Comparison of ENCODE assay signal across 1 cellular context in the genomic region with DNA sequence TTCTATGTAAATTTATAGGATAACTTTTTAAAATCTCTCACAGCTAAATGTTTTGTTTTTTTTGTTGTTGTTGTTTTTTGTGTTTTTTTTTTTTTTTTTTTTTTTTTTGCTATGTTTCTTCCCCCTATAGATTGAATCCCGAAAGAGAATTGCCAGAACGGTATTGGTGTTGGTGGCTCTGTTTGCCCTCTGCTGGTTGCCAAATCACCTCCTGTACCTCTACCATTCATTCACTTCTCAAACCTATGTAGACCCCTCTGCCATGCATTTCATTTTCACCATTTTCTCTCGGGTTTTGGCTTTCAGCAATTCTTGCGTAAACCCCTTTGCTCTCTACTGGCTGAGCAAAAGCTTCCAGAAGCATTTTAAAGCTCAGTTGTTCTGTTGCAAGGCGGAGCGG.
TF ChIP-seq lines count a peak whose summit lies in the region.

No MANE protein-coding gene starts in this region.

TF ChIP-seq in H1, 55 proteins besides CTCF, POLR2A, EP300 and RAD21 (continued from another document):
- TF ChIP-seq SIX5 (IDR thresholded peaks at IDR 0.05; ENCODE audit: low read depth, low read length), result no peak
- TF ChIP-seq SP4 (IDR thresholded peaks at IDR 0.05; ENCODE audit: low read length), result no peak
- no peak for TF ChIP-seq CTBP2 (IDR thresholded peaks at IDR 0.05; ENCODE audit: borderline replicate concordance, insufficient read depth, insufficient read length, low read length)
- no peak for TF ChIP-seq SAP30 (IDR thresholded peaks at IDR 0.05; ENCODE audit: insufficient read depth, insufficient replicate concordance, low read length)
- TF ChIP-seq CHD1 (IDR thresholded peaks at IDR 0.05; ENCODE audit: low read depth, low read length), result no peak
- TF ChIP-seq, protein P1, sequence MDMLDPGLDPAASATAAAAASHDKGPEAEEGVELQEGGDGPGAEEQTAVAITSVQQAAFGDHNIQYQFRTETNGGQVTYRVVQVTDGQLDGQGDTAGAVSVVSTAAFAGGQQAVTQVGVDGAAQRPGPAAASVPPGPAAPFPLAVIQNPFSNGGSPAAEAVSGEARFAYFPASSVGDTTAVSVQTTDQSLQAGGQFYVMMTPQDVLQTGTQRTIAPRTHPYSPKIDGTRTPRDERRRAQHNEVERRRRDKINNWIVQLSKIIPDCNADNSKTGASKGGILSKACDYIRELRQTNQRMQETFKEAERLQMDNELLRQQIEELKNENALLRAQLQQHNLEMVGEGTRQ (IDR thresholded peaks at IDR 0.05; ENCODE audit: low read length), result no peak
- no peak for TF ChIP-seq BRCA1 (IDR thresholded peaks at IDR 0.05; ENCODE audit: low read depth, low read length)
- TF ChIP-seq ASH2L (IDR thresholded peaks at IDR 0.05; ENCODE audit: low read length), result no peak
- TF ChIP-seq ZNF274 (IDR thresholded peaks at IDR 0.05; ENCODE audit: borderline replicate concordance, extremely low read depth, low read length), result no peak
- TF ChIP-seq SIRT6 (IDR thresholded peaks at IDR 0.05; ENCODE audit: low read length), result no peak
- TF ChIP-seq CEBPB (IDR thresholded peaks at IDR 0.05; ENCODE audit: low read depth, low read length), result no peak
- TF ChIP-seq YY1 (IDR thresholded peaks at IDR 0.05; ENCODE audit: low read depth, low read length), result no peak
- no peak for TF ChIP-seq KDM1A (IDR thresholded peaks at IDR 0.05; ENCODE audit: borderline replicate concordance, low read length)
- TF ChIP-seq, protein P2, sequence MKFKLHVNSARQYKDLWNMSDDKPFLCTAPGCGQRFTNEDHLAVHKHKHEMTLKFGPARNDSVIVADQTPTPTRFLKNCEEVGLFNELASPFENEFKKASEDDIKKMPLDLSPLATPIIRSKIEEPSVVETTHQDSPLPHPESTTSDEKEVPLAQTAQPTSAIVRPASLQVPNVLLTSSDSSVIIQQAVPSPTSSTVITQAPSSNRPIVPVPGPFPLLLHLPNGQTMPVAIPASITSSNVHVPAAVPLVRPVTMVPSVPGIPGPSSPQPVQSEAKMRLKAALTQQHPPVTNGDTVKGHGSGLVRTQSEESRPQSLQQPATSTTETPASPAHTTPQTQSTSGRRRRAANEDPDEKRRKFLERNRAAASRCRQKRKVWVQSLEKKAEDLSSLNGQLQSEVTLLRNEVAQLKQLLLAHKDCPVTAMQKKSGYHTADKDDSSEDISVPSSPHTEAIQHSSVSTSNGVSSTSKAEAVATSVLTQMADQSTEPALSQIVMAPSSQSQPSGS (IDR thresholded peaks at IDR 0.05; ENCODE audit: low read length), result no peak
- TF ChIP-seq JUND (IDR thresholded peaks at IDR 0.05; ENCODE audit: low read length), result no peak
- no peak for TF ChIP-seq CBX8 (IDR thresholded peaks at IDR 0.05; ENCODE audit: borderline replicate concordance, low read depth, low read length)
- no peak for TF ChIP-seq SP2 (IDR thresholded peaks at IDR 0.05; ENCODE audit: low read length)
